Comparison of ENCODE assay signal across 29 cellular contexts in the genomic region with DNA sequence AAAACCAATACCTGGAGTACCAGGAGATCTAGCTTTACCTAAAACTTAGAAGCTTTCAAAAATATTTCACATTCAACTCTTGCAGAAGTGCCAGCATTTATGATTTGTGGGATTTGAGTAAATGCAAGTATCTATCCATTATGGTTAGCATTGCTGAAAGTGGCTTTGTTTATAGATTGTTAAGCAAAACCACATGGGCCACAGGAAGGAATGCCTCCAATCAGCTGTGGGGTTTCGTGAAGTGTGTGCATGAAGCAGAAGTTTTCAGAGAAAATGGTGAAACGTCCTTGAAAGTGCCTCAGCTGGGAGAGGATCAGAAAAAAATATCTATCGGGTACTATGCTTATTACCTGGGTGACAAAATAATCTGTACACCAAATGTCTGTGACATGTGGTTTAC. TPM values are rescaled to one million over a fixed set of nuclear protein-coding genes. Genes with fewer than 3 reads are reported as not detected.
A peak's percentile ranks its signal among the peaks of the same experiment; 100 is the strongest.
DNase-seq lines count a peak whose midpoint lies in the region; TF ChIP-seq lines count a peak whose summit lies in the region.
"Had no signal": no experiment of that assay in that cellular context is flagged by ENCODE, and none has a peak within 500 bp of the region (broad histone marks: within the 10 kb centered on the region; RNA-seq: fewer than 3 reads in every experiment).

No MANE protein-coding gene starts in this region.

- TF ChIP-seq CTCF in HFFc6 (IDR thresholded peaks at IDR 0.05): no peak
- no peak for TF ChIP-seq CTCF in astrocyte of the cerebellum (IDR thresholded peaks at IDR 0.05; ENCODE audit: low read depth, low read length, missing control alignments)
- TF ChIP-seq CTCF in foreskin fibroblast (IDR thresholded peaks at IDR 0.05; ENCODE audit: low read depth, low read length): no peak

- H3K27me3 Mint-ChIP-seq in HFFc6 (ENCODE audit: insufficient read depth): no peaks in the 10 kb centered on the region; the same call in 1 of the 2 replicates

- H3K4me3 ChIP-seq in astrocyte of the cerebellum (ENCODE audit: low read depth, low read length) (no peak overlapping the region), foreskin fibroblast (ENCODE audit: low read depth in 1 of 2, low read length in 2 of 2) (no peak overlapping the region)
- H3K4me3 ChIP-seq: HAP-1, heart right ventricle, neural progenitor cell, right lobe of liver, vagina had no signal

- H3K4me1 Mint-ChIP-seq in HFFc6 (ENCODE audit: low read depth): peaks cover 22% of the 10 kb centered on the region
- H3K4me1 Mint-ChIP-seq: endodermal cell, neural progenitor cell had no signal

- no peaks in the 10 kb centered on the region for H3K9me3 Mint-ChIP-seq in HFFc6
- H3K9me3 Mint-ChIP-seq: activated naive CD4-positive, alpha-beta T cell treated with anti-CD3 and anti-CD28 coated beads, Interleukin-2, amount 50 U/mL, for 72 hours; endodermal cell; neural progenitor cell; stimulated activated naive CD8-positive, alpha-beta T cell treated with anti-CD3 and anti-CD28 coated beads, Interleukin-15, Interleukin-2, amounts not matched to agents 100 ng/mL and 50 ng/mL, for 24 hours had no signal

- no peak overlapping the region for H3K27ac Mint-ChIP-seq in HFFc6
- H3K27ac Mint-ChIP-seq: activated naive CD4-positive, alpha-beta T cell treated with anti-CD3 and anti-CD28 coated beads, Interleukin-2, amount 50 U/mL, for 72 hours; endodermal cell; neural progenitor cell; stimulated activated naive CD8-positive, alpha-beta T cell treated with anti-CD3 and anti-CD28 coated beads, Interleukin-15, Interleukin-2, amounts not matched to agents 100 ng/mL and 50 ng/mL, for 24 hours had no signal

- no peak overlapping the region for H3K4me3 Mint-ChIP-seq in HFFc6
- H3K4me3 Mint-ChIP-seq: endodermal cell; neural progenitor cell; stimulated activated naive CD8-positive, alpha-beta T cell treated with anti-CD3 and anti-CD28 coated beads, Interleukin-15, Interleukin-2, amounts not matched to agents 100 ng/mL and 50 ng/mL, for 24 hours had no signal

- in situ Hi-C loops in astrocyte of the cerebellum (cut with HindIII; ENCODE audit: low sequenced_read_pairs): no loop called here

- DNase-seq in AG20443 (ENCODE audit: low spot score) (peak; percentile 33), HFFc6 (peak; percentile 5), astrocyte of the cerebellum (ENCODE audit: low read depth) (peak; percentile 49), foreskin fibroblast (peak; percentile 56 to 83), cerebellum (ENCODE audit: low spot score) (no peak), pons (ENCODE audit: low spot score) (no peak), SKM-1 (lab: John Stamatoyannopoulos, UW; ENCODE audit: unreplicated experiment) (no peak), DMS153 treated with DMSO at 0.1 percent for 48 hours (lab: John Stamatoyannopoulos, UW; ENCODE audit: unreplicated experiment) (no peak)
- DNase-seq: activated CD4-positive, alpha-beta T cell treated with anti-CD3 and anti-CD28 coated beads, Interleukin-2, amount 50 U/mL, for 4 hours; activated CD4-positive, CD25-positive, alpha-beta regulatory T cell; AML-193; brain microvascular endothelial cell; endodermal cell; heart right ventricle; left cardiac atrium; mammary epithelial cell; NCI-H1092 treated with DMSO at 0.1 percent for 48 hours; NCI-H345; NCI-H748 treated with DMSO at 0.1 percent for 48 hours; posterior cingulate gyrus; right lobe of liver; SW 1271; T1000 had no signal

- H3K36me3 Mint-ChIP-seq in HFFc6 (ENCODE audit: low read depth): no peaks in the 10 kb centered on the region
- H3K36me3 Mint-ChIP-seq: activated naive CD4-positive, alpha-beta T cell treated with anti-CD3 and anti-CD28 coated beads, Interleukin-2, amount 50 U/mL, for 72 hours; neural progenitor cell had no signal

RNA-seq across cellular contexts. Expression of gene LECT2, which starts 4.2 kb away (rescaled TPM):
- total RNA-seq in HFFc6 (2021; fragmentation: NEBNext Ultra II Directional; extraction: Animal tissue kit (Norgen Biotek cat#: 25700)): not detected
- not detected for total RNA-seq in cerebellum
- total RNA-seq: activated naive CD4-positive, alpha-beta T cell treated with anti-CD3 and anti-CD28 coated beads, Interleukin-2, amount 50 U/mL, for 72 hours; endodermal cell; heart right ventricle; left cardiac atrium; LHCN-M2; mammary epithelial cell; vagina had no signal

RNA-seq across cellular contexts. Expression of gene IL9, which starts 55.0 kb away (rescaled TPM):
- not detected for total RNA-seq in HFFc6 (2021; fragmentation: NEBNext Ultra II Directional; extraction: Animal tissue kit (Norgen Biotek cat#: 25700))
- not detected for total RNA-seq in cerebellum
- total RNA-seq: endodermal cell, heart right ventricle, left cardiac atrium, LHCN-M2, mammary epithelial cell, right lobe of liver, vagina had no signal

Comparison
In these comparisons a context has a peak if more than half of its experiments do, and no peak if none do; other contexts are left out.
1. DNase-seq: peak in AG20443 (single experiment), HFFc6 (single experiment), astrocyte of the cerebellum (single experiment) and foreskin fibroblast (2 of 2); none in cerebellum (single experiment), pons (single experiment), SKM-1 (single experiment) and DMS153 treated with DMSO at 0.1 percent for 48 hours (single experiment).